Comparison of ENCODE assay signal across 17 cellular contexts in genomic region chr15:101498076-101498730, GRCh38. TPM values are rescaled to one million over a fixed set of nuclear protein-coding genes. Genes with fewer than 3 reads are reported as not detected.
A peak's percentile ranks its signal among the peaks of the same experiment; 100 is the strongest.
DNase-seq lines count a peak whose midpoint lies in the region; FAIRE-seq and TF ChIP-seq lines count a peak whose summit lies in the region.
"Had no signal": no experiment of that assay in that cellular context is flagged by ENCODE, and none has a peak within 500 bp of the region (broad histone marks: within the 10 kb centered on the region; RNA-seq: fewer than 3 reads in every experiment).

No MANE protein-coding gene starts in this region.

- DNase-seq in MCF 10A (ENCODE audit: unreplicated experiment) (no peak), mammary epithelial cell (no peak), H7 (peak; percentile 25), H1 (ENCODE audit: low read depth in 1 of 2, low spot score in 2 of 2) (peak in 1 of 2 experiments; percentile 19), nephron progenitor cell (no peak), medulla oblongata (ENCODE audit: extremely low spot score) (no peak), MG63 (no peak), kidney glomerular epithelial cell (lab: John Stamatoyannopoulos, UW) (no peak)
- DNase-seq: 8988T; GF-D8; Kasumi-1; NCI-H187; NCI-H345; NCI-H526 treated with DMSO at 0.1 percent for 48 hours; NK-92 treated with Interleukin-12 subunit alpha and Interleukin-12 subunit beta, amount 100 ng/mL, for 24 hours; SIG-M5 had no signal

- no peak overlapping the region for H2AFZ ChIP-seq in mammary epithelial cell (ENCODE audit: low read depth, low read length)
- H2AFZ ChIP-seq in H1 (ENCODE audit: low read length): no peak overlapping the region
- H2AFZ ChIP-seq: GM23338 had no signal

- intact Hi-C loops in MCF 10A (cut with micrococcal nuclease): no loop called here
- intact Hi-C loops in mammary epithelial cell (cut with micrococcal nuclease): no loop called here

- no peak overlapping the region for H4K5ac ChIP-seq in H1 (ENCODE audit: insufficient read length, low read depth, low read length)

- FAIRE-seq in H1 (lab: Jason Lieb, UNC): no peak

- H4K8ac ChIP-seq in H1 (ENCODE audit: extremely low read depth, insufficient read depth, low read length): no peak overlapping the region

- H3K9me3 Mint-ChIP-seq in MCF 10A (ENCODE audit: unreplicated experiment) (no peaks in the 10 kb centered on the region), nephron progenitor cell (no peaks in the 10 kb centered on the region)

- no peak overlapping the region for H2BK5ac ChIP-seq in H1 (ENCODE audit: low read depth, low read length)

- no peak for TF ChIP-seq CTCF in MCF 10A (IDR thresholded peaks at IDR 0.05; ENCODE audit: unreplicated experiment)
- TF ChIP-seq CTCF in mammary epithelial cell (conservative IDR thresholded peaks at IDR 0.05 in 1 of 2, IDR thresholded peaks at IDR 0.05 in 1 of 2; ENCODE audit: extremely low read depth in 1 of 2, insufficient read depth in 1 of 2, low read depth in 1 of 2, low read length in 2 of 2): no peak
- no peak for TF ChIP-seq CTCF in H1 (IDR thresholded peaks at IDR 0.05; ENCODE audit: control extremely low read depth in 1 of 3, insufficient read depth in 1 of 3, low read depth in 1 of 3, low read length in 3 of 3)
- no peak for TF ChIP-seq CTCF in nephron progenitor cell (IDR thresholded peaks at IDR 0.05)

- H3K14ac ChIP-seq in H1 (ENCODE audit: insufficient read length): no peak overlapping the region

- H2BK15ac ChIP-seq in H1 (ENCODE audit: low read length): no peak overlapping the region

- WGBS in mammary epithelial cell (ENCODE audit: low coverage, missing lambda C conversion rate): 65% methylated on average over 6 of the region's 10 CpGs
- WGBS in H1 (ENCODE audit: extremely low coverage in 1 of 2, insufficient coverage in 1 of 2, insufficient read length in 1 of 2, insufficient replicate concordance in 2 of 2, low coverage in 1 of 2, low lambda C conversion rate in 2 of 2, missing lambda C conversion rate in 1 of 2), 2 experiments: 86% methylated on average over 10 of the region's 10 CpGs; no CpG with 5 or more reads in 1 of the 2 experiments

- POLR2A ChIA-PET in MCF 10A (lab: Yijun Ruan, JAX): interaction anchor here (0.8 kb wide), 1 partner anchor 143 kb away, joined by 4 read pairs; no protein-coding TSS in a partner anchor
- POLR2A ChIA-PET in H1 (lab: Charles Lee; ENCODE audit: partially characterized antibody): no interaction called here

- no peak for TF ChIP-seq POLR2A in H1 (IDR thresholded peaks at IDR 0.05; ENCODE audit: control extremely low read depth in 1 of 2, low read depth in 2 of 2, low read length in 2 of 2)

- H3K4me2 ChIP-seq in mammary epithelial cell (ENCODE audit: insufficient read depth, low read depth, low read length): no peak overlapping the region
- no peak overlapping the region for H3K4me2 ChIP-seq in H1 (ENCODE audit: insufficient read depth in 1 of 2, low read depth in 2 of 2, low read length in 2 of 2)
- H3K4me2 ChIP-seq: GM23338 had no signal

- no peak overlapping the region for H3K18ac ChIP-seq in H1 (ENCODE audit: extremely low read depth, low read length)

- BruUV-seq in MCF 10A (replicated peaks; lab: Mats Ljungman, UMichigan) (no TSS peak), mammary epithelial cell (replicated peaks; lab: Mats Ljungman, UMichigan) (no TSS peak)

- no peak for TF ChIP-seq RAD21 in H1 (IDR thresholded peaks at IDR 0.05 in 1 of 2, conservative IDR thresholded peaks at IDR 0.05 in 1 of 2; ENCODE audit: low read depth in 2 of 2, low read length in 2 of 2)

- dilution Hi-C loops in mammary epithelial cell (cut with HindIII; ENCODE audit: low sequenced_read_pairs): no loop called here

- H3K79me2 ChIP-seq in mammary epithelial cell (ENCODE audit: insufficient read depth, low read length) (no peaks in the 10 kb centered on the region), H1 (ENCODE audit: control insufficient read depth in 1 of 2, insufficient read depth in 2 of 2, low read length in 2 of 2) (no peaks in the 10 kb centered on the region)

- no peak overlapping the region for H3K23ac ChIP-seq in H1 (ENCODE audit: insufficient read length)

- no peak overlapping the region for H4K91ac ChIP-seq in H1 (replicated peaks; ENCODE audit: insufficient read length, low read length)

- H3K4me3 Mint-ChIP-seq in MCF 10A (ENCODE audit: unreplicated experiment) (no peak overlapping the region), nephron progenitor cell (no peak overlapping the region)
- H3K4me3 Mint-ChIP-seq: GM23338 had no signal

- H3K27ac Mint-ChIP-seq in MCF 10A (ENCODE audit: low read depth, unreplicated experiment) (peak overlapping the region; percentile 78), nephron progenitor cell (peak overlapping the region; percentile 23)
- H3K27ac Mint-ChIP-seq: GM23338 had no signal

- no peaks in the 10 kb centered on the region for H3K36me3 ChIP-seq in mammary epithelial cell (ENCODE audit: insufficient read depth, low read length)
- no peaks in the 10 kb centered on the region for H3K36me3 ChIP-seq in H7 (replicated peaks; ENCODE audit: control insufficient read depth, insufficient read depth, low read length)
- no peaks in the 10 kb centered on the region for H3K36me3 ChIP-seq in H1 (ENCODE audit: control insufficient read depth in 2 of 4, insufficient read depth in 4 of 4, low read length in 3 of 4)
- no peaks in the 10 kb centered on the region for H3K36me3 ChIP-seq in MG63

- H3K9me3 ChIP-seq in mammary epithelial cell (replicated peaks; ENCODE audit: insufficient read depth, low read length) (no peaks in the 10 kb centered on the region), H1 (ENCODE audit: insufficient read depth in 2 of 2, low read depth in 1 of 2, low read length in 1 of 2) (no peaks in the 10 kb centered on the region), MG63 (no peaks in the 10 kb centered on the region)

- H3K9ac ChIP-seq in mammary epithelial cell (ENCODE audit: insufficient read depth, low read length) (no peak overlapping the region), H1 (replicated peaks in 1 of 4; ENCODE audit: extremely low read depth in 1 of 4, low read depth in 3 of 4, low read length in 3 of 4) (no peak overlapping the region)

- no peaks in the 10 kb centered on the region for H3K4me1 ChIP-seq in mammary epithelial cell (ENCODE audit: insufficient read depth, low read length)
- peaks cover 0 to 29% (median 13%) of the 10 kb centered on the region in 4 experiments; a peak in 6 of 7 replicates for H3K4me1 ChIP-seq in H1 (replicated peaks in 1 of 4; ENCODE audit: control insufficient read depth in 3 of 4, insufficient read depth in 4 of 4, low read length in 3 of 4)

- H3K27me3 ChIP-seq in mammary epithelial cell (ENCODE audit: insufficient read depth, low read length) (peaks cover 2% of the 10 kb centered on the region), H7 (ENCODE audit: control insufficient read depth, insufficient read depth, low read length) (no peaks in the 10 kb centered on the region), H1 (replicated peaks in 1 of 4; ENCODE audit: control insufficient read depth in 3 of 4, extremely low read depth in 1 of 4, insufficient read depth in 3 of 4, low read length in 3 of 4) (peaks cover 0 to 3% (median 1%) of the 10 kb centered on the region in 4 experiments; a peak in 1 of 7 replicates), MG63 (no peaks in the 10 kb centered on the region)

- H3K4me1 Mint-ChIP-seq in MCF 10A (ENCODE audit: insufficient read depth, unreplicated experiment) (peaks cover 14% of the 10 kb centered on the region), nephron progenitor cell (peaks cover 75% of the 10 kb centered on the region)

- H4K20me1 ChIP-seq in mammary epithelial cell (ENCODE audit: insufficient read depth, low read length) (no peaks in the 10 kb centered on the region), H1 (replicated peaks in 1 of 2; ENCODE audit: control insufficient read depth in 1 of 2, insufficient read depth in 2 of 2, low read length in 2 of 2) (no peaks in the 10 kb centered on the region)

- CTCF ChIA-PET in MCF 10A (lab: Yijun Ruan, JAX) (interaction anchor here (0.7 to 0.8 kb wide), 2 partner anchors 47 to 143 kb away, joined by 3 read pairs; no protein-coding TSS in a partner anchor), mammary epithelial cell (lab: Charles Lee; ENCODE audit: low non-redundant PET) (no interaction called here), H1 (lab: Charles Lee; ENCODE audit: partially characterized antibody) (interaction anchor here (1.0 to 2.1 kb wide), 6 partner anchors 13 to 201 kb away, joined by 3 to 11 read pairs (median 4); no protein-coding TSS in a partner anchor)

- H2BK120ac ChIP-seq in H1 (replicated peaks; ENCODE audit: low read depth, low read length): no peak overlapping the region

- no peak for TF ChIP-seq EP300 in H1 (IDR thresholded peaks at IDR 0.05; ENCODE audit: borderline replicate concordance in 1 of 2, low read depth in 2 of 2, low read length in 2 of 2)

- no peaks in the 10 kb centered on the region for H3K23me2 ChIP-seq in H1 (ENCODE audit: low read depth, low read length)

- H3K27ac ChIP-seq in mammary epithelial cell (ENCODE audit: insufficient read depth, low read depth, low read length) (no peak overlapping the region), H1 (ENCODE audit: low read depth, low read length) (no peak overlapping the region)

- H3K79me1 ChIP-seq in H1 (ENCODE audit: low read depth, low read length): no peaks in the 10 kb centered on the region

- H3K4me3 ChIP-seq in mammary epithelial cell (replicated peaks in 1 of 3; ENCODE audit: insufficient read depth in 1 of 3, low read depth in 2 of 3, low read length in 3 of 3): no peak overlapping the region
- no peak overlapping the region for H3K4me3 ChIP-seq in H7 (ENCODE audit: insufficient read depth, low read depth, low read length)
- no peak overlapping the region for H3K4me3 ChIP-seq in H1 (ENCODE audit: extremely low read depth in 1 of 4, insufficient read depth in 2 of 4, low read depth in 3 of 4, low read length in 4 of 4)
- no peak overlapping the region for H3K4me3 ChIP-seq in MG63
- H3K4me3 ChIP-seq: GM23338 had no signal

- H3K36me3 Mint-ChIP-seq in MCF 10A (ENCODE audit: insufficient read depth, unreplicated experiment) (peaks cover 5% of the 10 kb centered on the region), nephron progenitor cell (ENCODE audit: low read depth) (no peaks in the 10 kb centered on the region)

- H2AK5ac ChIP-seq in H1 (ENCODE audit: low read depth, low read length): no peak overlapping the region

- H3K56ac ChIP-seq in H1 (replicated peaks; ENCODE audit: insufficient read length, low read depth, low read length): no peak overlapping the region

- no peak overlapping the region for H3K4ac ChIP-seq in H1 (replicated peaks; ENCODE audit: insufficient read length, low read depth, low read length)

- H3K27me3 Mint-ChIP-seq in MCF 10A (ENCODE audit: insufficient read depth, unreplicated experiment): peaks cover 45% of the 10 kb centered on the region
- H3K27me3 Mint-ChIP-seq in nephron progenitor cell (ENCODE audit: low read depth, poor library complexity): peaks cover 32% of the 10 kb centered on the region

- H2BK20ac ChIP-seq in H1 (ENCODE audit: low read length): no peak overlapping the region

- in situ Hi-C loops in mammary epithelial cell (cut with MboI; ENCODE audit: low sequenced_read_pairs in 2 of 2): loop anchor here in 1 of 2 donors (25.0 kb wide), 1 partner anchor 186 kb away; no protein-coding TSS in a partner anchor

- H2BK12ac ChIP-seq in H1 (ENCODE audit: low read depth, low read length): 0 out of 2 replicates have a peak overlapping the region, but pooled peaks have one; percentile 27

RNA-seq across cellular contexts. Expression of gene PCSK6, which starts 8.7 kb away (rescaled TPM):
- 29.8 and 30.8 TPM in 2 replicates for total RNA-seq in MCF 10A (2022)
- total RNA-seq in mammary epithelial cell: 1 to 10 TPM; 1.7 to 6.1 TPM
- 0.22 TPM for polyA plus RNA-seq in mammary epithelial cell
- not detected for polyA minus RNA-seq in mammary epithelial cell
- total RNA-seq in H7 (2014; rRNA removed; shearing (Covaris generic)): 3.9 and 4.7 TPM in 2 replicates
- total RNA-seq in H1 (2021; fragmentation: NEBNext Ultra II Directional; extraction: Animal tissue kit (Norgen Biotek cat#: 25700)): 3.3 and 4.0 TPM in 2 replicates
- polyA plus RNA-seq in H1 (2011; rRNA removed): 1.9 and 2.4 TPM in 2 replicates
- 1.8 TPM for polyA plus RNA-seq in H1 (2011; cell fraction: cytosol; rRNA removed)
- polyA plus RNA-seq in H1 (2011; cell fraction: nucleus; rRNA removed): 4.9 TPM
- 2.3 to 2.9 TPM (median 2.5 TPM) in 4 replicates for polyA plus RNA-seq in H1 (2012, experiment 1 of 2)
- polyA plus RNA-seq in H1 (2012, experiment 2 of 2): 1.00 TPM
- 3.3 TPM for polyA plus RNA-seq in H1 (2013, experiment 1 of 2)
- 2.5 TPM for polyA plus RNA-seq in H1 (2013, experiment 2 of 2)
- polyA minus RNA-seq in H1 (2011; rRNA and poly(A)+ RNA removed): 3.7 and 3.8 TPM in 2 replicates
- 8.7 TPM for polyA minus RNA-seq in H1 (2011; cell fraction: cytosol; rRNA and poly(A)+ RNA removed)
- 5.3 TPM for polyA minus RNA-seq in H1 (2011; cell fraction: nucleus; rRNA and poly(A)+ RNA removed)
- total RNA-seq in MG63 (2014; rRNA removed; shearing (Covaris generic); ENCODE audit: low replicate concordance): 31.3 and 48.8 TPM in 2 replicates
